ENCODE assay signal across 8 cellular contexts in the genomic region with DNA sequence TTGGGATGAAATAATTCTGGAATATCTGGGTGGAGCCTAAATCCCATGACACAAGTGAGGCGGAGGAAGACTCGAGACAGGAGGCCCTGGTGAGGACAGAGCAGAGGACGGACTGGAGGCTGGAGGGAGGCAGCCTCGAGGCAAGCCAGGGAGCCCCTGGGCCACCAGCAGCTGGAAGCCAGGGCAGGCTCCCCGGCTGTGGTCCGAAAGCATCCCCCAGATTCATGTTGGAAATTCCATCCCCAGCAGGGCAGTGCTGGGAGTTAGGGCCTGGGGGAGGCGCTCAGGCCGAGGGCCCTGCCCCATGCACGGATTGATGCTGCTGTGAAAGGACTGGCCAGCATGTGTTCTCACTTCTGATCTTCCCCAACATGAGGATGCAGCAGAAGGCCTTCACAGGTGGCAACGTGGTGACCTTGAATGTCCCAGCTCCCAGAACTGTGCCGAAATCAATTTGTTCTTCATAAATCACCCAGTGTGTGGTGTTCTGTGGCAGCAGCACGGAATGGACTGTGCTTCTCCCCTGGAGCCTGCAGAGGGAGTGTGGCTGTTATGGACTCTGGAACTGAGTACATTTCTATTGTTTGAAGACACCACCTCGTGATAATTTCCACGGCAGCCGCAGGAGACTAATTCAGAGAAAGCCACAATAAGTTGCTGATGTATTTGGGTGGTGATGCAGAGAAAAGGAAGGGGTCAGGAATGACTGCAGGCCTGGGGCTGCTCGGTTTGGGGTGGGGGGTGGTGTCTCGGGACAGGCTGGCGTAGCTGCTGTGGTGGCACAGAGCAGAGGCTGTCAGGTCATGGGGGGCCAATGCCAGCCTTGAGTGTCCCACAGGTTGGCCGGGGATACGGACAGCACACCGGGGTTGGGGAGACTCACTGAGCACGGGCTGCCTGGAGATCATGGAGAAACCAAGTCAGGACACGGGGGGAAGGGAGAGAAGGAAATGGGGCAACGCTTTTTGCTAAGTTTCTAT. TPM values are rescaled to one million over a fixed set of nuclear protein-coding genes. Genes with fewer than 3 reads are reported as not detected.
A peak's percentile ranks its signal among the peaks of the same experiment; 100 is the strongest.
DNase-seq lines count a peak whose midpoint lies in the region; ATAC-seq and TF ChIP-seq lines count a peak whose summit lies in the region.

No MANE protein-coding gene starts in this region.

- H3K27me3 Mint-ChIP-seq in effector memory CD8-positive, alpha-beta T cell = no peaks in the 10 kb centered on the region
- peaks cover 0 to 5% (median 2%) of the 10 kb centered on the region in 3 donors for H3K27me3 Mint-ChIP-seq in CD14-positive monocyte (ENCODE audit: low read depth in 3 of 3)

- intact Hi-C loops in CD14-positive monocyte (cut with micrococcal nuclease) = no loop called here

- peaks cover 29% of the 10 kb centered on the region for H3K36me3 Mint-ChIP-seq in effector memory CD8-positive, alpha-beta T cell (ENCODE audit: insufficient read depth)
- H3K36me3 Mint-ChIP-seq in CD14-positive monocyte = peaks cover 57 to 81% of the 10 kb centered on the region in 2 donors

- peak overlapping the region in 1 of 2 donors; percentile 8 for H3K4me3 Mint-ChIP-seq in effector memory CD8-positive, alpha-beta T cell
- H3K4me3 Mint-ChIP-seq in CD14-positive monocyte = no peak overlapping the region

- ATAC-seq in effector memory CD8-positive, alpha-beta T cell (replicated peaks) = no peak

- no peaks in the 10 kb centered on the region for H3K9me3 Mint-ChIP-seq in effector memory CD8-positive, alpha-beta T cell
- H3K9me3 Mint-ChIP-seq in CD14-positive monocyte = peaks cover 2 to 18% (median 12%) of the 10 kb centered on the region in 7 donors

- DNase-seq in NCI-H2196 (lab: John Stamatoyannopoulos, UW; ENCODE audit: unreplicated experiment) = peak; percentile 6
- DNase-seq in NCI-H2196 treated with DMSO at 0.1 percent for 48 hours (lab: John Stamatoyannopoulos, UW; ENCODE audit: unreplicated experiment) = no peak
- DNase-seq in MV-4-11 (lab: John Stamatoyannopoulos, UW) = peak; percentile 22
- no peak for DNase-seq in effector memory CD8-positive, alpha-beta T cell
- peak; percentile 61 for DNase-seq in pons (ENCODE audit: low spot score)
- no peak for DNase-seq in SHP77 treated with DMSO at 0.1 percent for 48 hours (lab: John Stamatoyannopoulos, UW)
- DNase-seq in CD14-positive monocyte (ENCODE audit: low spot score) = no peak
- DNase-seq in NCI-H226 = no peak

- peaks cover 42 to 49% of the 10 kb centered on the region in 2 donors for H3K4me1 Mint-ChIP-seq in effector memory CD8-positive, alpha-beta T cell (ENCODE audit: low read depth in 2 of 2)
- H3K4me1 Mint-ChIP-seq in CD14-positive monocyte = peaks cover 18% of the 10 kb centered on the region

- no peak for TF ChIP-seq CTCF in CD14-positive monocyte (IDR thresholded peaks at IDR 0.05)

- peak overlapping the region; percentile 86 to 92 for H3K27ac Mint-ChIP-seq in effector memory CD8-positive, alpha-beta T cell
- peak overlapping the region in 3 of 7 donors; percentile 4 to 57 (median 23) for H3K27ac Mint-ChIP-seq in CD14-positive monocyte

RNA-seq across cellular contexts. Expression of gene PCGF3, which starts 56.9 kb away (rescaled TPM):
- polyA plus RNA-seq in CD14-positive monocyte = 1 to 10 TPM; 7.0 to 8.3 TPM

Comparison
In these comparisons a context has a peak if more than half of its experiments do, and no peak if none do; other contexts are left out.
1. DNase-seq: peak in NCI-H2196 (single experiment), MV-4-11 (single experiment) and pons (single experiment); none in NCI-H2196 treated with DMSO at 0.1 percent for 48 hours (single experiment), effector memory CD8-positive, alpha-beta T cell (0 of 3), SHP77 treated with DMSO at 0.1 percent for 48 hours (single experiment), CD14-positive monocyte (single experiment) and NCI-H226 (single experiment).